11 cellular contexts compared by ENCODE assay signal in the genomic region with DNA sequence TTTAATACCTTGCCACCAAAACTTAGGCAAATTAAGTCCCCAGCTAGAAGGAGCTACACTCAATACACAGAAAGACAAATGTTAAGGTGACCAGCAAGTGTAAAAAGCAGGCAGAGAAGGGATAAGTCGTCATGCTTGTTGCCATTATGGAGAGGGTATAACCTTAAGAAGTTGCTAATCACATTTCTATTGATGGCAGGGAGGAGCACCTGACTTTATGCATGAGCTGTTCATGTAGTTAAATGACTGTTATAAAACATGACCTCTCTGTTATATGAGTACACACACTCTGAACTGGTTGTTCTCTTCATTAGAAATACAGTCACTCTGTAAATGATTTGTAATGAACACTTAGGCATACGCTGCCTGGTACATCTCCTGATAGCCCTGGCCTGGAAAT. TPM values are rescaled to one million over a fixed set of nuclear protein-coding genes. Genes with fewer than 3 reads are reported as not detected.
DNase-seq lines count a peak whose midpoint lies in the region; ATAC-seq and TF ChIP-seq lines count a peak whose summit lies in the region.
"Had no signal": no experiment of that assay in that cellular context is flagged by ENCODE, and none has a peak within 500 bp of the region (broad histone marks: within the 10 kb centered on the region; RNA-seq: fewer than 3 reads in every experiment).

No MANE protein-coding gene starts in this region.

- H3K9ac ChIP-seq in KMS-11 (no peak overlapping the region), mesendoderm (ENCODE audit: low read length) (no peak overlapping the region), mammary epithelial cell (ENCODE audit: insufficient read depth, low read length) (no peak overlapping the region)

- in situ Hi-C loops in mammary epithelial cell (cut with MboI; ENCODE audit: low sequenced_read_pairs in 2 of 2), result no loop called here

- H3K27me3 Mint-ChIP-seq in CD8-positive, alpha-beta T cell (ENCODE audit: low read depth), result no peaks in the 10 kb centered on the region

- H3K36me3 ChIP-seq in KMS-11 (ENCODE audit: insufficient read depth), result no peaks in the 10 kb centered on the region
- no peaks in the 10 kb centered on the region for H3K36me3 ChIP-seq in mesendoderm (ENCODE audit: control insufficient read depth, insufficient read depth, low read length)
- H3K36me3 ChIP-seq in CD8-positive, alpha-beta T cell (ENCODE audit: insufficient read depth, low read length), result no peaks in the 10 kb centered on the region
- H3K36me3 ChIP-seq in mammary epithelial cell (ENCODE audit: insufficient read depth, low read length), result no peaks in the 10 kb centered on the region

- POLR2A ChIA-PET in CD8-positive, alpha-beta T cell (lab: Charles Lee), result no interaction called here

- H4K5ac ChIP-seq in mesendoderm (ENCODE audit: low read length), result no peak overlapping the region

- H3K18ac ChIP-seq in mesendoderm (ENCODE audit: low read length), result no peak overlapping the region

- H3K27me3 ChIP-seq in KMS-11 (ENCODE audit: insufficient read depth, low read depth) (no peaks in the 10 kb centered on the region), mesendoderm (ENCODE audit: insufficient read depth, low read length, poor library complexity) (no peaks in the 10 kb centered on the region), mammary epithelial cell (ENCODE audit: insufficient read depth, low read length) (no peaks in the 10 kb centered on the region)
- no peaks in the 10 kb centered on the region for H3K27me3 ChIP-seq in CD8-positive, alpha-beta T cell (ENCODE audit: insufficient read depth, low read length)

- H3K27ac ChIP-seq in KMS-11 (no peak overlapping the region), mesendoderm (ENCODE audit: low read depth, low read length) (no peak overlapping the region), mammary epithelial cell (ENCODE audit: insufficient read depth, low read depth, low read length) (no peak overlapping the region)
- H3K27ac ChIP-seq in CD8-positive, alpha-beta T cell (ENCODE audit: low read depth, low read length), result no peak overlapping the region
- H3K27ac ChIP-seq: coronary artery had no signal

- H3K23ac ChIP-seq in mesendoderm (ENCODE audit: low read length), result no peak overlapping the region

- CTCF ChIA-PET in CD8-positive, alpha-beta T cell (lab: Charles Lee), result no interaction called here
- CTCF ChIA-PET in mammary epithelial cell (lab: Charles Lee; ENCODE audit: low non-redundant PET), result no interaction called here

- ATAC-seq in GM19025 (IDR thresholded peaks at IDR 0.05; ENCODE audit: low read depth, unreplicated experiment) (peak; percentile 56), HG02759 (IDR thresholded peaks at IDR 0.05; ENCODE audit: unreplicated experiment) (peak; percentile 87)
- ATAC-seq in CD8-positive, alpha-beta T cell, result no peak

- H3K4me1 Mint-ChIP-seq in CD8-positive, alpha-beta T cell (ENCODE audit: low read depth), result peaks cover 4% of the 10 kb centered on the region

- no peak overlapping the region for H2BK5ac ChIP-seq in mesendoderm (ENCODE audit: low read length)

- H3K36me3 Mint-ChIP-seq in CD8-positive, alpha-beta T cell, result no peaks in the 10 kb centered on the region

- no peaks in the 10 kb centered on the region for H3K79me1 ChIP-seq in mesendoderm (ENCODE audit: low read length)

- H2AFZ ChIP-seq in KMS-11 (ENCODE audit: low read depth), result no peak overlapping the region
- H2AFZ ChIP-seq in mammary epithelial cell (ENCODE audit: low read depth, low read length), result no peak overlapping the region

- no peak overlapping the region for H4K8ac ChIP-seq in mesendoderm (ENCODE audit: low read depth, low read length)

- peak overlapping the region; percentile 25 for H3K4me2 ChIP-seq in KMS-11
- no peak overlapping the region for H3K4me2 ChIP-seq in mesendoderm (ENCODE audit: low read length)
- no peak overlapping the region for H3K4me2 ChIP-seq in mammary epithelial cell (ENCODE audit: insufficient read depth, low read depth, low read length)

- dilution Hi-C loops in mammary epithelial cell (cut with HindIII; ENCODE audit: low sequenced_read_pairs), result no loop called here

- DNase-seq in renal cortical epithelial cell (ENCODE audit: low read depth) (peak; percentile 98), mesendoderm (no peak), NCI-H2081 (lab: John Stamatoyannopoulos, UW) (no peak), mammary epithelial cell (no peak)
- no peak for DNase-seq in CD8-positive, alpha-beta T cell
- DNase-seq: activated T-cell treated with anti-CD3 and anti-CD28 coated beads, Interleukin-2, amount 50 U/mL, for 1 hour; NCI-H1930 had no signal

- no peak overlapping the region for H2AK5ac ChIP-seq in mesendoderm (ENCODE audit: low read length)

- intact Hi-C loops in CD8-positive, alpha-beta T cell (cut with DNase I, micrococcal nuclease), result no loop called here
- intact Hi-C loops in mammary epithelial cell (cut with micrococcal nuclease), result no loop called here

- no TSS peak for BruUV-seq in mammary epithelial cell (replicated peaks; lab: Mats Ljungman, UMichigan)

- H4K20me1 ChIP-seq in KMS-11 (ENCODE audit: insufficient read depth), result no peaks in the 10 kb centered on the region
- no peaks in the 10 kb centered on the region for H4K20me1 ChIP-seq in mammary epithelial cell (ENCODE audit: insufficient read depth, low read length)

- H3K9me3 ChIP-seq in CD8-positive, alpha-beta T cell (ENCODE audit: low read length), result no peaks in the 10 kb centered on the region
- H3K9me3 ChIP-seq in mammary epithelial cell (replicated peaks; ENCODE audit: insufficient read depth, low read length), result no peaks in the 10 kb centered on the region

- H3K4me3 ChIP-seq in KMS-11 (IDR thresholded peaks at IDR 0.05; ENCODE audit: insufficient read depth, low read depth, low read length) (no peak overlapping the region), mesendoderm (ENCODE audit: low read length) (no peak overlapping the region), mammary epithelial cell (replicated peaks in 1 of 3; ENCODE audit: insufficient read depth in 1 of 3, low read depth in 2 of 3, low read length in 3 of 3) (no peak overlapping the region)
- no peak overlapping the region for H3K4me3 ChIP-seq in CD8-positive, alpha-beta T cell (ENCODE audit: low read depth, low read length)
- H3K4me3 ChIP-seq: coronary artery had no signal

- no peaks in the 10 kb centered on the region for H3K9me3 Mint-ChIP-seq in CD8-positive, alpha-beta T cell

- TF ChIP-seq CTCF in KMS-11 (conservative IDR thresholded peaks at IDR 0.05; ENCODE audit: low read depth, low read length), result no peak
- no peak for TF ChIP-seq CTCF in CD8-positive, alpha-beta T cell (IDR thresholded peaks at IDR 0.05)
- no peak for TF ChIP-seq CTCF in mammary epithelial cell (conservative IDR thresholded peaks at IDR 0.05 in 1 of 2, IDR thresholded peaks at IDR 0.05 in 1 of 2; ENCODE audit: extremely low read depth in 1 of 2, insufficient read depth in 1 of 2, low read depth in 1 of 2, low read length in 2 of 2)

- H3K4me1 ChIP-seq in KMS-11 (ENCODE audit: low read depth, poor library complexity, severe bottlenecking) (peaks cover 52% of the 10 kb centered on the region), mesendoderm (ENCODE audit: control insufficient read depth, low read depth, low read length) (no peaks in the 10 kb centered on the region), mammary epithelial cell (ENCODE audit: insufficient read depth, low read length) (no peaks in the 10 kb centered on the region)
- peaks cover 3% of the 10 kb centered on the region for H3K4me1 ChIP-seq in CD8-positive, alpha-beta T cell (ENCODE audit: insufficient read depth, low read length)

- H3K56ac ChIP-seq in mesendoderm (ENCODE audit: low read length), result no peak overlapping the region

- WGBS in mesendoderm (ENCODE audit: extremely low coverage, insufficient coverage, low lambda C conversion rate), result no CpG with 5 or more reads among the region's 2 CpGs
- WGBS in mammary epithelial cell (ENCODE audit: low coverage, missing lambda C conversion rate), result 96% methylated on average over 2 of the region's 2 CpGs

- H2BK15ac ChIP-seq in mesendoderm (replicated peaks; ENCODE audit: low read depth), result no peak overlapping the region

- H3K27ac Mint-ChIP-seq in CD8-positive, alpha-beta T cell, result no peak overlapping the region

- no peak overlapping the region for H3K4ac ChIP-seq in mesendoderm (ENCODE audit: low read depth, low read length)

- H3K4me3 Mint-ChIP-seq in CD8-positive, alpha-beta T cell, result no peak overlapping the region

- H3K79me2 ChIP-seq in KMS-11 (ENCODE audit: insufficient read depth, low read depth) (peaks cover 9% of the 10 kb centered on the region; the same call in 1 of the 2 replicates), mesendoderm (ENCODE audit: control insufficient read depth, insufficient read depth, low read length) (no peaks in the 10 kb centered on the region), mammary epithelial cell (ENCODE audit: insufficient read depth, low read length) (peaks cover 4% of the 10 kb centered on the region)

- H2BK120ac ChIP-seq in mesendoderm (ENCODE audit: low read depth, low read length), result no peak overlapping the region

RNA-seq across cellular contexts. Expression of gene CCNL1, which starts 6.6 kb away (rescaled TPM):
- total RNA-seq in renal cortical epithelial cell, result 59.6 and 110 TPM in 2 replicates
- 49.8 TPM for polyA plus RNA-seq in mesendoderm (2013, experiment 1 of 2)
- 46.0 TPM for polyA plus RNA-seq in mesendoderm (2013, experiment 2 of 2)
- total RNA-seq in CD8-positive, alpha-beta T cell, result 1,000 to 10,000 TPM; 1,161 to 1,206 TPM
- 100 to 1,000 TPM; 127 to 130 TPM for total RNA-seq in mammary epithelial cell
- 42.7 TPM for polyA plus RNA-seq in mammary epithelial cell
- polyA minus RNA-seq in mammary epithelial cell, result 37.7 TPM

Comparison
In these comparisons a context has a peak if more than half of its experiments do, and no peak if none do; other contexts are left out.
1. RNA of gene CCNL1, which starts 6.6 kb away (total RNA-seq): 1,161 to 1,206 TPM in CD8-positive, alpha-beta T cell; 127 to 130 TPM in mammary epithelial cell and 59.6 to 110 TPM in renal cortical epithelial cell; every median in the first group is over 4 times any median in the second.